Comparison of ENCODE assay signal across 5 cellular contexts in genomic region chr14:79910086-79910485, GRCh38.
"Had no signal": no experiment of that assay in that cellular context is flagged by ENCODE, and none has a peak within 500 bp of the region (broad histone marks: within the 10 kb centered on the region; RNA-seq: fewer than 3 reads in every experiment).

No MANE protein-coding gene starts in this region.

- H3K27ac ChIP-seq: HL-60 had no signal

- H3K4me3 ChIP-seq: K562 had no signal

- DNase-seq: IMR-90, KBM-7, KG1 had no signal
